ENCODE assay signal across 8 cellular contexts in genomic region chr21:17045214-17045835, GRCh38.
DNase-seq lines count a peak whose midpoint lies in the region; ATAC-seq, FAIRE-seq and TF ChIP-seq lines count a peak whose summit lies in the region.

No MANE protein-coding gene starts in this region.

- H3K27me3 ChIP-seq in BJ (ENCODE audit: control insufficient read depth, insufficient read depth, low read length): no peaks in the 10 kb centered on the region
- no peaks in the 10 kb centered on the region for H3K27me3 ChIP-seq in astrocyte (ENCODE audit: insufficient read depth, low read length)

- CTCF ChIA-PET in BJ (lab: Yijun Ruan, JAX): interaction anchor here (0.6 to 2.8 kb wide), 4 partner anchors 11 to 563 kb away, joined by 3 to 10 read pairs (median 3); no protein-coding TSS in a partner anchor

- no peak overlapping the region for H3K27ac ChIP-seq in astrocyte (ENCODE audit: low read depth, low read length)

- no peak overlapping the region for H3K4me2 ChIP-seq in astrocyte (ENCODE audit: low read length)

- no peaks in the 10 kb centered on the region for H3K27me3 Mint-ChIP-seq in astrocyte (ENCODE audit: low read depth, unreplicated experiment)

- ATAC-seq in left lobe of liver (peak; percentile 89), GM21526 (IDR thresholded peaks at IDR 0.05; ENCODE audit: low FRiP score, unreplicated experiment) (no peak), GM21360 (IDR thresholded peaks at IDR 0.05; ENCODE audit: unreplicated experiment) (no peak)

- H3K9me3 Mint-ChIP-seq in astrocyte (ENCODE audit: unreplicated experiment): no peaks in the 10 kb centered on the region

- H3K9ac ChIP-seq in astrocyte (ENCODE audit: low read length): no peak overlapping the region

- no peak overlapping the region for H3K4me3 ChIP-seq in BJ (ENCODE audit: low read depth, low read length)
- no peak overlapping the region for H3K4me3 ChIP-seq in LNCaP clone FGC (ENCODE audit: low read depth, low read length)
- no peak overlapping the region for H3K4me3 ChIP-seq in astrocyte (ENCODE audit: insufficient read depth, low read depth, low read length)

- POLR2A ChIA-PET in BJ (lab: Charles Lee): no interaction called here

- H3K36me3 ChIP-seq in BJ (ENCODE audit: control insufficient read depth, insufficient read depth, low read length): no peaks in the 10 kb centered on the region
- H3K36me3 ChIP-seq in astrocyte (ENCODE audit: insufficient read depth, low read length): no peaks in the 10 kb centered on the region

- TF ChIP-seq CTCF in BJ (IDR thresholded peaks at IDR 0.05; ENCODE audit: insufficient read depth, low read depth, low read length) (peak; percentile 57), LNCaP clone FGC (IDR thresholded peaks at IDR 0.05; ENCODE audit: control insufficient read depth, extremely low read depth, insufficient read depth) (peak; percentile 42), astrocyte (IDR thresholded peaks at IDR 0.05; ENCODE audit: insufficient read depth, low read depth, low read length) (peak; percentile 65)

- H2AFZ ChIP-seq in astrocyte (ENCODE audit: low read depth, low read length): no peak overlapping the region

- H3K79me2 ChIP-seq in astrocyte (ENCODE audit: insufficient read depth, low read length): no peaks in the 10 kb centered on the region

- H3K27ac Mint-ChIP-seq in astrocyte (ENCODE audit: unreplicated experiment): no peak overlapping the region

- DNase-seq in BJ (ENCODE audit: low read depth): no peak
- DNase-seq in LNCaP clone FGC (ENCODE audit: low read depth): no peak
- peak; percentile 19 for DNase-seq in astrocyte (ENCODE audit: low read depth)
- DNase-seq in left lobe of liver (ENCODE audit: low spot score): no peak
- DNase-seq in GF-D8 (lab: John Stamatoyannopoulos, UW): no peak
- DNase-seq in NCI-H187 treated with DMSO at 0.1 percent for 48 hours (lab: John Stamatoyannopoulos, UW): no peak

- no peaks in the 10 kb centered on the region for H4K20me1 ChIP-seq in astrocyte (ENCODE audit: insufficient read depth, low read length)

- no peak for FAIRE-seq in astrocyte (lab: Jason Lieb, UNC)

- no peak overlapping the region for H3K4me3 Mint-ChIP-seq in astrocyte (ENCODE audit: unreplicated experiment)

- H3K4me1 ChIP-seq in astrocyte (ENCODE audit: insufficient read depth, low read length): no peaks in the 10 kb centered on the region

- no peaks in the 10 kb centered on the region for H3K36me3 Mint-ChIP-seq in astrocyte (ENCODE audit: low read depth, unreplicated experiment)

- H3K4me1 Mint-ChIP-seq in astrocyte (ENCODE audit: low read depth, unreplicated experiment): peaks cover under 1% of the 10 kb centered on the region

- H3K9me3 ChIP-seq in astrocyte (ENCODE audit: insufficient read depth, low read depth, low read length): no peaks in the 10 kb centered on the region
